Comparison of ENCODE assay signal across 24 cellular contexts in the genomic region with DNA sequence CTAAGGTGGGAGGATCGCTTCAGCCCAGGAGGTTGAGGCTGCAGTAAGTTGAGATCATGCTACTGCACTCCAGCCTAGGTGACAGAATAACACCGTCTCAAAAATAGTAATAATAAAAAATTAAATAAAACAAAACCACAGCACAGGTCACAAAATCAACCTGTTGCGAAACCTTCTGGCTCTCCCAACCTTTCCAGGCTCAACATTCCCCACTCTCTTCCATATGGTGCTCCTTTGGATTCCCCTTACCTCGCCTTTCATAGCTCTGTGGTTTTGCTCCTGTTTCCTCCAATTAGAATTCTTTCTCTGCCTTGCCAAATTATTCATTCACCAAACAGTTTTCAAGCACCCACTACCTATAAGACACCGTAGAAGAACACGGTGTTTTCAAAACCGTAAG. TPM values are rescaled to one million over a fixed set of nuclear protein-coding genes. Genes with fewer than 3 reads are reported as not detected.
DNase-seq lines count a peak whose midpoint lies in the region; ATAC-seq and TF ChIP-seq lines count a peak whose summit lies in the region.
"Had no signal": no experiment of that assay in that cellular context is flagged by ENCODE, and none has a peak within 500 bp of the region (broad histone marks: within the 10 kb centered on the region; RNA-seq: fewer than 3 reads in every experiment).

No MANE protein-coding gene starts in this region.

- H4K91ac ChIP-seq in IMR-90 (ENCODE audit: insufficient read depth, low read depth, low read length): no peak overlapping the region

- DNase-seq in AG04450 (ENCODE audit: low read depth, low spot score): no peak
- DNase-seq in IMR-90: peak; percentile 32
- no peak for DNase-seq in esophagus muscularis mucosa (ENCODE audit: extremely low spot score)
- no peak for DNase-seq in NCI-H748 (lab: John Stamatoyannopoulos, UW; ENCODE audit: unreplicated experiment)
- DNase-seq in endodermal cell: no peak
- DNase-seq: activated CD4-positive, CD25-positive, alpha-beta regulatory T cell treated with anti-CD3 and anti-CD28 coated beads, Interleukin-2, amount 50 U/mL, for 72 hours; CD8-positive, alpha-beta T cell; DMS79; islet precursor cell; NCI-H1436; NCI-H748 treated with DMSO at 0.1 percent for 48 hours; PC-3; retina; stimulated activated naive CD4-positive, alpha-beta T cell; T1000 had no signal

- peaks cover 33% of the 10 kb centered on the region for H3K9me1 ChIP-seq in IMR-90 (ENCODE audit: insufficient read depth, low read length)

- no peak for TF ChIP-seq CTCF in AG04450 (IDR thresholded peaks at IDR 0.05; ENCODE audit: low read depth, low read length)
- no peak for TF ChIP-seq CTCF in IMR-90 (conservative IDR thresholded peaks at IDR 0.05; ENCODE audit: low read depth, low read length)
- TF ChIP-seq CTCF in esophagus muscularis mucosa (IDR thresholded peaks at IDR 0.05): no peak
- TF ChIP-seq CTCF in neutrophil (IDR thresholded peaks at IDR 0.05): no peak
- no peak for TF ChIP-seq CTCF in endodermal cell (conservative IDR thresholded peaks at IDR 0.05)

- H3K4me1 ChIP-seq in IMR-90 (ENCODE audit: control insufficient read depth, insufficient read depth, low read length) (peaks cover 38% of the 10 kb centered on the region), esophagus muscularis mucosa (peaks cover 82 to 94% (median 90%) of the 10 kb centered on the region in 4 donors), neutrophil (ENCODE audit: control insufficient read depth in 1 of 2, insufficient read depth in 1 of 2, low read depth in 1 of 2, low read length in 1 of 2) (peaks cover 51 to 56% of the 10 kb centered on the region in 2 experiments), endodermal cell (ENCODE audit: control insufficient read depth, insufficient read depth, low read length) (no peaks in the 10 kb centered on the region)

- dilution Hi-C loops in IMR-90 (cut with HindIII; ENCODE audit: low sequenced_read_pairs, unreplicated experiment): no loop called here

- H3K9me3 Mint-ChIP-seq in endodermal cell: no peaks in the 10 kb centered on the region
- H3K9me3 Mint-ChIP-seq: activated T-helper 17 cell treated with anti-CD3 and anti-CD28 coated beads, Interleukin-2, amount 50 U/mL, for 72 hours; CD8-positive, alpha-beta T cell; neural progenitor cell had no signal

- peaks cover 21% of the 10 kb centered on the region for H3K36me3 Mint-ChIP-seq in endodermal cell (ENCODE audit: low read depth)

- peak overlapping the region; percentile 97 for H3K27ac ChIP-seq in AG04450 (ENCODE audit: low read depth, low read length)
- peak overlapping the region; percentile 25; the same call in 1 of the 2 replicates for H3K27ac ChIP-seq in IMR-90 (ENCODE audit: insufficient read depth, low read length)
- H3K27ac ChIP-seq in esophagus muscularis mucosa (replicated peaks in 1 of 4): peak overlapping the region; percentile 81 to 90 (median 85)
- H3K27ac ChIP-seq in neutrophil: peak overlapping the region; percentile 16
- H3K27ac ChIP-seq in endodermal cell (ENCODE audit: low read depth, low read length): no peak overlapping the region
- H3K27ac ChIP-seq: neural progenitor cell, SK-N-MC had no signal

- H3K4ac ChIP-seq in IMR-90 (ENCODE audit: low read depth, low read length): peak overlapping the region; percentile 23; the same call in 1 of the 2 replicates

- in situ Hi-C loops in IMR-90 (cut with MboI; ENCODE audit: low sequenced_read_pairs): no loop called here

- no peak overlapping the region for H3K4me2 ChIP-seq in IMR-90 (ENCODE audit: low read depth, low read length)
- H3K4me2 ChIP-seq: neural progenitor cell had no signal

- peak overlapping the region; percentile 21 for H2BK5ac ChIP-seq in IMR-90 (ENCODE audit: low read depth, low read length, poor library complexity, severe bottlenecking)

- peaks cover 13% of the 10 kb centered on the region; the same call in 1 of the 2 replicates for H4K20me1 ChIP-seq in IMR-90 (ENCODE audit: insufficient read depth, low read length)

- peaks cover 5 to 68% of the 10 kb centered on the region in 2 experiments; a peak in 3 of 4 replicates for H3K79me1 ChIP-seq in IMR-90 (ENCODE audit: low read depth in 1 of 2, low read length in 2 of 2)

- no peak overlapping the region for H3K27ac Mint-ChIP-seq in endodermal cell
- H3K27ac Mint-ChIP-seq: activated T-helper 17 cell treated with anti-CD3 and anti-CD28 coated beads, Interleukin-2, amount 50 U/mL, for 72 hours; CD8-positive, alpha-beta T cell; neural progenitor cell had no signal

- 85% methylated on average over 2 of the region's 7 CpGs; no CpG with 5 or more reads in 1 of the 2 experiments for WGBS in IMR-90 (ENCODE audit: extremely low coverage in 2 of 2, insufficient read length in 1 of 2), 2 experiments
- WGBS in esophagus muscularis mucosa: 91% methylated on average over 7 of the region's 7 CpGs
- 94 to 96% methylated on average over 5 to 7 of the region's 7 CpGs for WGBS in endodermal cell (ENCODE audit: insufficient coverage in 1 of 2, insufficient read length in 1 of 2), 2 experiments

- no peak overlapping the region for H2AFZ ChIP-seq in IMR-90 (replicated peaks; ENCODE audit: low read length, poor library complexity)
- H2AFZ ChIP-seq: hepatocyte, neural progenitor cell had no signal

- no peak overlapping the region for H2AK5ac ChIP-seq in IMR-90 (ENCODE audit: low read depth, low read length)

- H3K4me1 Mint-ChIP-seq in endodermal cell: peaks cover 37% of the 10 kb centered on the region

- no TSS peak for BruUV-seq in IMR-90 (replicated peaks; lab: Mats Ljungman, UMichigan)

- no peak overlapping the region for H4K5ac ChIP-seq in IMR-90 (ENCODE audit: low read depth, low read length)

- no peak overlapping the region; a peak in 1 of 4 replicates for H4K8ac ChIP-seq in IMR-90 (ENCODE audit: low read depth in 2 of 2, low read length in 2 of 2)

- no peak for TF ChIP-seq POLR2A in IMR-90 (IDR thresholded peaks at IDR 0.05; ENCODE audit: low read depth, low read length)
- TF ChIP-seq POLR2A in esophagus muscularis mucosa (IDR thresholded peaks at IDR 0.05; ENCODE audit: low read depth): no peak

- no peak for TF ChIP-seq RAD21 in IMR-90 (IDR thresholded peaks at IDR 0.05; ENCODE audit: low read length)

- CTCF ChIA-PET in AG04450 (lab: Charles Lee): interaction anchor here (1.7 to 2.2 kb wide), 2 partner anchors 21 to 36 kb away, joined by 6 to 9 read pairs; a partner anchor contains a TSS
- CTCF ChIA-PET in IMR-90 (lab: Yijun Ruan, JAX): interaction anchor here (1.0 kb wide), 1 partner anchor 47 kb away, joined by 3 read pairs; no protein-coding TSS in a partner anchor

- H3K27me3 ChIP-seq in AG04450 (ENCODE audit: control insufficient read depth, insufficient read depth, low read length) (no peaks in the 10 kb centered on the region), IMR-90 (ENCODE audit: control insufficient read depth, insufficient read depth, low read length) (no peaks in the 10 kb centered on the region), esophagus muscularis mucosa (no peaks in the 10 kb centered on the region), neutrophil (no peaks in the 10 kb centered on the region), endodermal cell (ENCODE audit: control insufficient read depth, insufficient read depth, low read length, poor library complexity, severe bottlenecking) (no peaks in the 10 kb centered on the region)
- H3K27me3 ChIP-seq: cardiac muscle cell, hepatocyte, neural progenitor cell, tibial nerve had no signal

- ATAC-seq in IMR-90 (ENCODE audit: low read depth) (no peak), GM21381 (IDR thresholded peaks at IDR 0.05; ENCODE audit: unreplicated experiment) (no peak), HG03354 (IDR thresholded peaks at IDR 0.05; ENCODE audit: poor library complexity, severe bottlenecking, unreplicated experiment) (no peak)
- ATAC-seq: activated T-helper 17 cell treated with anti-CD3 and anti-CD28 coated beads, Interleukin-2, amount 50 U/mL, for 72 hours; CD8-positive, alpha-beta T cell; PC-3 had no signal

- no peak overlapping the region for H2BK20ac ChIP-seq in IMR-90 (ENCODE audit: low read depth, low read length)

- H3K14ac ChIP-seq in IMR-90 (replicated peaks; ENCODE audit: low read depth, low read length): no peak overlapping the region

- no peak overlapping the region for H2AK9ac ChIP-seq in IMR-90 (replicated peaks; ENCODE audit: low read depth, low read length, poor library complexity)

- POLR2A ChIA-PET in AG04450 (lab: Yijun Ruan, JAX) (interaction anchor here (4.3 kb wide), 1 partner anchor 12 kb away, joined by 27 read pairs; no protein-coding TSS in a partner anchor), IMR-90 (lab: Charles Lee; ENCODE audit: unreplicated experiment) (no interaction called here)

- H3K4me3 ChIP-seq in AG04450 (ENCODE audit: low read depth, low read length): no peak overlapping the region
- H3K4me3 ChIP-seq in IMR-90 (ENCODE audit: insufficient read depth, low read depth, low read length): no peak overlapping the region
- no peak overlapping the region for H3K4me3 ChIP-seq in esophagus muscularis mucosa
- no peak overlapping the region for H3K4me3 ChIP-seq in neutrophil (ENCODE audit: low read depth in 1 of 2, low read length in 1 of 2)
- no peak overlapping the region for H3K4me3 ChIP-seq in endodermal cell (ENCODE audit: low read length)
- H3K4me3 ChIP-seq: cardiac muscle cell, hepatocyte, neural progenitor cell, SK-N-MC, tibial nerve had no signal

- no peak overlapping the region for H3K9ac ChIP-seq in IMR-90 (ENCODE audit: low read depth, low read length)
- no peak overlapping the region for H3K9ac ChIP-seq in endodermal cell (ENCODE audit: extremely low read depth, low read length, poor library complexity, severe bottlenecking)
- H3K9ac ChIP-seq: neural progenitor cell had no signal

- H3K56ac ChIP-seq in IMR-90 (ENCODE audit: extremely low read depth, insufficient read depth, low read length): no peak overlapping the region

- no peaks in the 10 kb centered on the region for H3K27me3 Mint-ChIP-seq in endodermal cell (ENCODE audit: insufficient read depth)
- H3K27me3 Mint-ChIP-seq: activated T-helper 17 cell treated with anti-CD3 and anti-CD28 coated beads, Interleukin-2, amount 50 U/mL, for 72 hours had no signal

- no peak overlapping the region; the same call in 2 of the 3 replicates for H2BK15ac ChIP-seq in IMR-90 (ENCODE audit: low read depth, low read length)

- no peak for TF ChIP-seq EP300 in esophagus muscularis mucosa (IDR thresholded peaks at IDR 0.05)

- H3K9me3 ChIP-seq in AG04450 (ENCODE audit: control insufficient read depth, insufficient read depth, low read length) (no peaks in the 10 kb centered on the region; the same call in 1 of the 2 replicates), IMR-90 (ENCODE audit: control insufficient read depth, insufficient read depth, low read length) (no peaks in the 10 kb centered on the region), esophagus muscularis mucosa (no peaks in the 10 kb centered on the region), neutrophil (no peaks in the 10 kb centered on the region), endodermal cell (ENCODE audit: control insufficient read depth, low read length) (no peaks in the 10 kb centered on the region)
- H3K9me3 ChIP-seq: tibial nerve had no signal

- H3K36me3 ChIP-seq in IMR-90 (ENCODE audit: control insufficient read depth, insufficient read depth, low read length) (peaks cover 5% of the 10 kb centered on the region), esophagus muscularis mucosa (no peaks in the 10 kb centered on the region), neutrophil (no peaks in the 10 kb centered on the region), endodermal cell (ENCODE audit: control insufficient read depth, insufficient read depth, low read length) (peaks cover 20% of the 10 kb centered on the region)
- H3K36me3 ChIP-seq: cardiac muscle cell, neural progenitor cell had no signal

- no peak overlapping the region for H3K23ac ChIP-seq in IMR-90 (ENCODE audit: low read depth, low read length)

- no peak overlapping the region for H3K4me3 Mint-ChIP-seq in endodermal cell
- H3K4me3 Mint-ChIP-seq: activated T-helper 17 cell treated with anti-CD3 and anti-CD28 coated beads, Interleukin-2, amount 50 U/mL, for 72 hours; CD8-positive, alpha-beta T cell; neural progenitor cell had no signal

- H3K18ac ChIP-seq in IMR-90 (ENCODE audit: low read depth, low read length): no peak overlapping the region

- intact Hi-C loops in IMR-90 (cut with micrococcal nuclease): no loop called here
- intact Hi-C loops in esophagus muscularis mucosa (cut with DNase I): no loop called here

- H2BK120ac ChIP-seq in IMR-90 (ENCODE audit: low read depth, low read length): no peak overlapping the region

RNA-seq across cellular contexts. Expression of a gene that starts 4.7 kb away (rescaled TPM):
- polyA plus RNA-seq in AG04450 (2011; rRNA removed): 136 and 150 TPM in 2 replicates
- 117 and 131 TPM in 2 replicates for polyA minus RNA-seq in AG04450 (2011; rRNA and poly(A)+ RNA removed)
- 80.1 and 81.1 TPM in 2 replicates for total RNA-seq in IMR-90 (2012; rRNA removed)
- polyA plus RNA-seq in IMR-90 (2012; rRNA removed): 97.1 and 104 TPM in 2 replicates
- polyA plus RNA-seq in IMR-90 (2012; cell fraction: cytosol; rRNA removed): 86.7 and 88.8 TPM in 2 replicates
- polyA plus RNA-seq in IMR-90 (2012; cell fraction: nucleus; rRNA removed; ENCODE audit: low replicate concordance): 63.2 and 114 TPM in 2 replicates
- 10 to 100 TPM; 45.6 to 68.8 (median 54.3) TPM for total RNA-seq in esophagus muscularis mucosa
- 10 to 100 TPM; 58.7 to 61.8 TPM for total RNA-seq in endodermal cell
- polyA plus RNA-seq in endodermal cell (2013, experiment 1 of 2): 35.7 TPM
- polyA plus RNA-seq in endodermal cell (2013, experiment 2 of 2): 35.7 TPM

RNA-seq across cellular contexts. Expression of a gene that starts 21.0 kb away (rescaled TPM):
- 10.0 and 10.1 TPM in 2 replicates for polyA plus RNA-seq in AG04450 (2011; rRNA removed)
- 26.9 and 30.0 TPM in 2 replicates for polyA minus RNA-seq in AG04450 (2011; rRNA and poly(A)+ RNA removed)
- 9.5 and 10.3 TPM in 2 replicates for total RNA-seq in IMR-90 (2012; rRNA removed)
- polyA plus RNA-seq in IMR-90 (2012; rRNA removed): 9.5 and 11.4 TPM in 2 replicates
- polyA plus RNA-seq in IMR-90 (2012; cell fraction: cytosol; rRNA removed): 5.7 and 7.2 TPM in 2 replicates
- polyA plus RNA-seq in IMR-90 (2012; cell fraction: nucleus; rRNA removed; ENCODE audit: low replicate concordance): 10.8 and 15.5 TPM in 2 replicates
- total RNA-seq in esophagus muscularis mucosa: 10 to 100 TPM; 16.4 to 28.8 (median 23.4) TPM
- 10 to 100 TPM in 1 of 2 donors, 1 to 10 TPM in 1; 9.2 to 16.0 TPM for total RNA-seq in endodermal cell
- 7.4 TPM for polyA plus RNA-seq in endodermal cell (2013, experiment 1 of 2)
- polyA plus RNA-seq in endodermal cell (2013, experiment 2 of 2): 6.7 TPM
